Comparison of ENCODE assay signal across 21 cellular contexts in genomic region chr2:196075196-196075595, GRCh38. TPM values are rescaled to one million over a fixed set of nuclear protein-coding genes. Genes with fewer than 3 reads are reported as not detected.
DNase-seq lines count a peak whose midpoint lies in the region; ATAC-seq, FAIRE-seq and TF ChIP-seq lines count a peak whose summit lies in the region.
"Had no signal": no experiment of that assay in that cellular context is flagged by ENCODE, and none has a peak within 500 bp of the region (broad histone marks: within the 10 kb centered on the region; RNA-seq: fewer than 3 reads in every experiment).

No MANE protein-coding gene starts in this region.

- no peak overlapping the region for H3K4me3 Mint-ChIP-seq in activated CD8-positive, alpha-beta T cell treated with anti-CD3 and anti-CD28 coated beads, Interleukin-2, amount 10 ng/mL, durations not matched to agents 7 days and 5 days
- no peak overlapping the region for H3K4me3 Mint-ChIP-seq in GM23338
- H3K4me3 Mint-ChIP-seq: H9 had no signal

- no peak for ATAC-seq in activated CD8-positive, alpha-beta T cell treated with anti-CD3 and anti-CD28 coated beads, Interleukin-2, amount 10 ng/mL, durations not matched to agents 7 days and 5 days
- no peak for ATAC-seq in GM23338
- ATAC-seq: K562, PC-3 had no signal

- CTCF ChIA-PET in activated CD8-positive, alpha-beta T cell treated with anti-CD3 and anti-CD28 coated beads, Interleukin-2, amount 10 ng/mL, durations not matched to agents 7 days and 5 days (lab: Charles Lee), result interaction anchor here (2.0 to 6.8 kb wide), 2 partner anchors 7 to 262 kb away, joined by 6 to 72 read pairs; partner anchors contain the start of gene DNAH7

- DNase-seq in AG08395 (ENCODE audit: low spot score) (peak; percentile 26), GM12892 (ENCODE audit: insufficient read length) (no peak), M059J (ENCODE audit: low read depth) (peak; percentile 20), fibroblast of mammary gland (ENCODE audit: low read depth) (peak; percentile 28), inferior parietal cortex (ENCODE audit: extremely low spot score) (no peak), retina (no peak), GM23338 (ENCODE audit: low spot score) (no peak)
- no peak for DNase-seq in activated CD8-positive, alpha-beta T cell treated with anti-CD3 and anti-CD28 coated beads, Interleukin-2, amount 10 ng/mL, durations not matched to agents 7 days and 5 days
- DNase-seq: CD4-positive, alpha-beta memory T cell; DMS153; H9; MV-4-11; NCI-H187; NCI-H226; NCI-H526; PC-3; RPMI8226; SHP77 treated with DMSO at 0.1 percent for 48 hours had no signal

- H3K9me3 Mint-ChIP-seq in activated CD8-positive, alpha-beta T cell treated with anti-CD3 and anti-CD28 coated beads, Interleukin-2, amount 10 ng/mL, durations not matched to agents 7 days and 5 days (ENCODE audit: insufficient read depth), result no peaks in the 10 kb centered on the region
- no peaks in the 10 kb centered on the region for H3K9me3 Mint-ChIP-seq in GM23338
- H3K9me3 Mint-ChIP-seq: CD4-positive, alpha-beta memory T cell; H9 had no signal

- TF ChIP-seq CTCF in fibroblast of mammary gland (conservative IDR thresholded peaks at IDR 0.05; ENCODE audit: control insufficient read depth, insufficient read depth, low read depth, low read length) (no peak), GM23338 (conservative IDR thresholded peaks at IDR 0.05; ENCODE audit: low read depth in 2 of 2) (no peak)

- no peaks in the 10 kb centered on the region for H3K36me3 ChIP-seq in GM23338 (ENCODE audit: insufficient read depth)
- H3K36me3 ChIP-seq: BLaER1 had no signal

- H3K27ac ChIP-seq in GM23338 (ENCODE audit: low read depth), result no peak overlapping the region
- H3K27ac ChIP-seq: BLaER1 had no signal

- no peaks in the 10 kb centered on the region for H3K4me1 ChIP-seq in GM23338 (ENCODE audit: insufficient read depth)

- no peaks in the 10 kb centered on the region for H3K79me2 ChIP-seq in GM23338 (replicated peaks; ENCODE audit: insufficient read depth)

- no peak overlapping the region for H3K27ac Mint-ChIP-seq in activated CD8-positive, alpha-beta T cell treated with anti-CD3 and anti-CD28 coated beads, Interleukin-2, amount 10 ng/mL, durations not matched to agents 7 days and 5 days
- no peak overlapping the region for H3K27ac Mint-ChIP-seq in GM23338

- no peaks in the 10 kb centered on the region for H4K20me1 ChIP-seq in GM23338 (replicated peaks; ENCODE audit: insufficient read depth)
- H4K20me1 ChIP-seq: BLaER1 had no signal

- H3K4me1 Mint-ChIP-seq in activated CD8-positive, alpha-beta T cell treated with anti-CD3 and anti-CD28 coated beads, Interleukin-2, amount 10 ng/mL, durations not matched to agents 7 days and 5 days (ENCODE audit: low read depth), result peaks cover 15% of the 10 kb centered on the region
- peaks cover 8% of the 10 kb centered on the region; the same call in 1 of the 3 replicates for H3K4me1 Mint-ChIP-seq in GM23338

- no peaks in the 10 kb centered on the region for H3K9me2 ChIP-seq in GM23338 (ENCODE audit: insufficient read depth)

- H3F3A ChIP-seq in GM23338 (replicated peaks; ENCODE audit: low read depth), result no peaks in the 10 kb centered on the region

- POLR2A ChIA-PET in activated CD8-positive, alpha-beta T cell treated with anti-CD3 and anti-CD28 coated beads, Interleukin-2, amount 10 ng/mL, durations not matched to agents 7 days and 5 days (lab: Charles Lee), result no interaction called here

- H3K4me3 ChIP-seq in fibroblast of mammary gland (ENCODE audit: control insufficient read depth, low read depth, low read length) (no peak overlapping the region), GM23338 (no peak overlapping the region)
- H3K4me3 ChIP-seq: BLaER1, K562 had no signal

- no peak overlapping the region for H3K4me2 ChIP-seq in GM23338
- H3K4me2 ChIP-seq: BLaER1 had no signal

- H3K36me3 Mint-ChIP-seq in activated CD8-positive, alpha-beta T cell treated with anti-CD3 and anti-CD28 coated beads, Interleukin-2, amount 10 ng/mL, durations not matched to agents 7 days and 5 days (ENCODE audit: low read depth), result no peaks in the 10 kb centered on the region
- no peaks in the 10 kb centered on the region for H3K36me3 Mint-ChIP-seq in GM23338 (ENCODE audit: low read depth)
- H3K36me3 Mint-ChIP-seq: CD4-positive, alpha-beta memory T cell had no signal

- TF ChIP-seq POLR2A in GM12892 (IDR thresholded peaks at IDR 0.05; ENCODE audit: low read depth, low read length), result no peak

- FAIRE-seq in GM12892 (lab: Jason Lieb, UNC), result peak; percentile 17
- FAIRE-seq: GM12891, K562 had no signal

- H3K27me3 ChIP-seq in GM23338 (ENCODE audit: insufficient read depth), result no peaks in the 10 kb centered on the region
- H3K27me3 ChIP-seq: BLaER1 had no signal

- peaks cover 2% of the 10 kb centered on the region for H3K27me3 Mint-ChIP-seq in activated CD8-positive, alpha-beta T cell treated with anti-CD3 and anti-CD28 coated beads, Interleukin-2, amount 10 ng/mL, durations not matched to agents 7 days and 5 days (ENCODE audit: low read depth)
- H3K27me3 Mint-ChIP-seq in GM23338 (ENCODE audit: insufficient read depth, low read depth, poor library complexity), result peaks cover 1% of the 10 kb centered on the region
- H3K27me3 Mint-ChIP-seq: CD4-positive, alpha-beta memory T cell had no signal

- no peak overlapping the region for H2AFZ ChIP-seq in GM23338

TF ChIP-seq in GM23338, 12 proteins besides CTCF, POLR2A, EP300 and RAD21:
- no peak for TF ChIP-seq EZH2phosphoT487 (IDR thresholded peaks at IDR 0.05; ENCODE audit: unreplicated experiment)
- no peak for TF ChIP-seq STAT1 (IDR thresholded peaks at IDR 0.05; ENCODE audit: unreplicated experiment)
- TF ChIP-seq NANOG (IDR thresholded peaks at IDR 0.05; ENCODE audit: borderline replicate concordance), result no peak
- no peak for TF ChIP-seq CREB1 (CRISPR knock-in tag; IDR thresholded peaks at IDR 0.05; ENCODE audit: low read depth)
- no peak for TF ChIP-seq ZNF114 (CRISPR knock-in tag; IDR thresholded peaks at IDR 0.05)
- TF ChIP-seq REST (IDR thresholded peaks at IDR 0.05; ENCODE audit: unreplicated experiment), result no peak
- TF ChIP-seq ETS1 (IDR thresholded peaks at IDR 0.05), result no peak
- no peak for TF ChIP-seq ZNF331 (CRISPR knock-in tag; IDR thresholded peaks at IDR 0.05; ENCODE audit: low read depth)
- TF ChIP-seq EZH2 (IDR thresholded peaks at IDR 0.05; ENCODE audit: low read depth, unreplicated experiment), result no peak
- no peak for TF ChIP-seq JUNB (IDR thresholded peaks at IDR 0.05; ENCODE audit: unreplicated experiment)

RNA-seq across cellular contexts. Expression of gene DNAH7, which starts 6.6 kb away (rescaled TPM):
- 0.06 TPM for polyA plus RNA-seq in GM12892 (2012; ENCODE audit: missing spikeins)
- total RNA-seq in M059J (2014; rRNA removed; shearing (Covaris generic)), result 0.64 and 1.1 TPM in 2 replicates
- total RNA-seq in activated CD8-positive, alpha-beta T cell treated with anti-CD3 and anti-CD28 coated beads, Interleukin-2, amount 10 ng/mL, durations not matched to agents 7 days and 5 days, result not detected
- total RNA-seq in GM23338 (2014; rRNA removed; shearing (Covaris generic)), result 0.27 and 0.35 TPM in 2 replicates
- polyA plus RNA-seq in GM23338 (2016; fragmentation: Nextera tagmentation; extraction: Ambion mirVana), result 0.99 and 1.1 TPM in 2 replicates
- total RNA-seq: CD4-positive, alpha-beta memory T cell had no signal
- polyA plus RNA-seq: CD4-positive, alpha-beta memory T cell had no signal

Comparison
In these comparisons a context has a peak if more than half of its experiments do, and no peak if none do; other contexts are left out.
1. DNase-seq: peak in AG08395 (single experiment), M059J (single experiment) and fibroblast of mammary gland (single experiment); none in GM12892 (single experiment), inferior parietal cortex (single experiment), retina (single experiment), activated CD8-positive, alpha-beta T cell treated with anti-CD3 and anti-CD28 coated beads, Interleukin-2, amount 10 ng/mL, durations not matched to agents 7 days and 5 days (single experiment) and GM23338 (single experiment).